In genomic region chr2:15969214-15969613, GRCh38 we compare ENCODE assay signal across 16 cellular contexts. TPM values are rescaled to one million over a fixed set of nuclear protein-coding genes. Genes with fewer than 3 reads are reported as not detected.
DNase-seq lines count a peak whose midpoint lies in the region; ATAC-seq and TF ChIP-seq lines count a peak whose summit lies in the region.
"Had no signal": no experiment of that assay in that cellular context is flagged by ENCODE, and none has a peak within 500 bp of the region (broad histone marks: within the 10 kb centered on the region; RNA-seq: fewer than 3 reads in every experiment).

No MANE protein-coding gene starts in this region.

- TF ChIP-seq POLR2A in spleen (IDR thresholded peaks at IDR 0.05) = no peak

- peak overlapping the region; percentile 71 for H3K27ac Mint-ChIP-seq in activated CD4-positive, alpha-beta T cell treated with anti-CD3 and anti-CD28 coated beads for 36 hours
- H3K27ac Mint-ChIP-seq in stimulated activated naive CD8-positive, alpha-beta T cell treated with anti-CD3 and anti-CD28 coated beads, Interleukin-15, Interleukin-2, amounts not matched to agents 100 ng/mL and 50 ng/mL, for 24 hours = peak overlapping the region; percentile 36
- peak overlapping the region; percentile 61 for H3K27ac Mint-ChIP-seq in activated naive CD8-positive, alpha-beta T cell treated with anti-CD3 and anti-CD28 coated beads, Interleukin-2, amount 50 U/mL, for 24 hours

- no peak overlapping the region for H3K4me3 ChIP-seq in spleen
- H3K4me3 ChIP-seq: BLaER1 treated with 17β-estradiol and CSF1 and Interleukin-3, amounts not matched to agents 10 nM and 100 nM; HAP-1 had no signal

- H3K9me3 Mint-ChIP-seq in activated CD4-positive, alpha-beta T cell treated with anti-CD3 and anti-CD28 coated beads for 36 hours (ENCODE audit: low read depth) = no peaks in the 10 kb centered on the region
- H3K9me3 Mint-ChIP-seq in stimulated activated naive CD8-positive, alpha-beta T cell treated with anti-CD3 and anti-CD28 coated beads, Interleukin-15, Interleukin-2, amounts not matched to agents 100 ng/mL and 50 ng/mL, for 24 hours = no peaks in the 10 kb centered on the region
- H3K9me3 Mint-ChIP-seq in activated naive CD8-positive, alpha-beta T cell treated with anti-CD3 and anti-CD28 coated beads, Interleukin-2, amount 50 U/mL, for 24 hours = no peaks in the 10 kb centered on the region
- H3K9me3 Mint-ChIP-seq: CD4-positive, alpha-beta T cell had no signal

- peaks cover 4% of the 10 kb centered on the region for H3K27me3 Mint-ChIP-seq in activated CD4-positive, alpha-beta T cell treated with anti-CD3 and anti-CD28 coated beads for 36 hours
- H3K27me3 Mint-ChIP-seq in stimulated activated naive CD8-positive, alpha-beta T cell treated with anti-CD3 and anti-CD28 coated beads, Interleukin-15, Interleukin-2, amounts not matched to agents 100 ng/mL and 50 ng/mL, for 24 hours = no peaks in the 10 kb centered on the region
- no peaks in the 10 kb centered on the region for H3K27me3 Mint-ChIP-seq in activated naive CD8-positive, alpha-beta T cell treated with anti-CD3 and anti-CD28 coated beads, Interleukin-2, amount 50 U/mL, for 24 hours
- H3K27me3 Mint-ChIP-seq: CD4-positive, alpha-beta T cell had no signal

- no peak for ATAC-seq in activated CD4-positive, alpha-beta T cell treated with anti-CD3 and anti-CD28 coated beads for 36 hours
- no peak for ATAC-seq in stimulated activated naive CD8-positive, alpha-beta T cell treated with anti-CD3 and anti-CD28 coated beads, Interleukin-15, Interleukin-2, amounts not matched to agents 100 U/mL and 50 U/mL, for 24 hours
- no peak for ATAC-seq in activated naive CD8-positive, alpha-beta T cell treated with anti-CD3 and anti-CD28 coated beads, Interleukin-2, amount 50 U/mL, for 24 hours

- TF ChIP-seq CTCF in spleen (IDR thresholded peaks at IDR 0.05 in 8 of 11, conservative IDR thresholded peaks at IDR 0.05 in 3 of 11) = no peak

- CTCF ChIA-PET in activated CD4-positive, alpha-beta T cell treated with anti-CD3 and anti-CD28 coated beads for 36 hours (lab: Charles Lee) = interaction anchor here (1.0 kb wide), 1 partner anchor 282 kb away, joined by 4 read pairs; no protein-coding TSS in a partner anchor

- peaks cover 0 to 14% (median 5%) of the 10 kb centered on the region in 6 donors for H3K4me1 ChIP-seq in spleen

- H3K9me3 ChIP-seq in spleen = no peaks in the 10 kb centered on the region
- H3K9me3 ChIP-seq: BLaER1 treated with 17β-estradiol and CSF1 and Interleukin-3, amounts not matched to agents 10 nM and 100 nM; HAP-1 had no signal

- 81 to 94% (median 87%) methylated on average over 4 of the region's 4 CpGs for WGBS in spleen, 5 donors

- H3K36me3 ChIP-seq in spleen = no peaks in the 10 kb centered on the region
- H3K36me3 ChIP-seq: BLaER1 treated with 17β-estradiol and CSF1 and Interleukin-3, amounts not matched to agents 10 nM and 100 nM; HAP-1 had no signal

- H3K27me3 ChIP-seq in spleen (replicated peaks in 1 of 7) = peaks cover 0 to 13% (median 0%) of the 10 kb centered on the region in 7 donors
- H3K27me3 ChIP-seq: BLaER1 treated with 17β-estradiol and CSF1 and Interleukin-3, amounts not matched to agents 10 nM and 100 nM had no signal

- no peaks in the 10 kb centered on the region for H3K36me3 Mint-ChIP-seq in activated CD4-positive, alpha-beta T cell treated with anti-CD3 and anti-CD28 coated beads for 36 hours (ENCODE audit: low read depth)
- no peaks in the 10 kb centered on the region for H3K36me3 Mint-ChIP-seq in stimulated activated naive CD8-positive, alpha-beta T cell treated with anti-CD3 and anti-CD28 coated beads, Interleukin-15, Interleukin-2, amounts not matched to agents 100 ng/mL and 50 ng/mL, for 24 hours (ENCODE audit: low read depth)
- H3K36me3 Mint-ChIP-seq in activated naive CD8-positive, alpha-beta T cell treated with anti-CD3 and anti-CD28 coated beads, Interleukin-2, amount 50 U/mL, for 24 hours (ENCODE audit: low read depth) = no peaks in the 10 kb centered on the region

- no peak overlapping the region for H3K4me3 Mint-ChIP-seq in activated CD4-positive, alpha-beta T cell treated with anti-CD3 and anti-CD28 coated beads for 36 hours
- H3K4me3 Mint-ChIP-seq in stimulated activated naive CD8-positive, alpha-beta T cell treated with anti-CD3 and anti-CD28 coated beads, Interleukin-15, Interleukin-2, amounts not matched to agents 100 ng/mL and 50 ng/mL, for 24 hours = no peak overlapping the region
- no peak overlapping the region for H3K4me3 Mint-ChIP-seq in activated naive CD8-positive, alpha-beta T cell treated with anti-CD3 and anti-CD28 coated beads, Interleukin-2, amount 50 U/mL, for 24 hours
- H3K4me3 Mint-ChIP-seq: CD4-positive, alpha-beta T cell had no signal

- POLR2A ChIA-PET in activated CD4-positive, alpha-beta T cell treated with anti-CD3 and anti-CD28 coated beads for 36 hours (lab: Charles Lee) = no interaction called here

- no peak for DNase-seq in activated CD4-positive, alpha-beta T cell treated with anti-CD3 and anti-CD28 coated beads for 36 hours
- DNase-seq in activated CD4-positive, alpha-beta T cell treated with anti-CD3 and anti-CD28 coated beads, Interleukin-2, amount 50 U/mL, for 4 hours = no peak
- no peak for DNase-seq in stimulated activated naive CD8-positive, alpha-beta T cell treated with anti-CD3 and anti-CD28 coated beads, Interleukin-15, Interleukin-2, amounts not matched to agents 100 U/mL and 50 U/mL, for 24 hours
- DNase-seq in activated naive CD8-positive, alpha-beta T cell treated with anti-CD3 and anti-CD28 coated beads, Interleukin-2, amount 50 U/mL, for 24 hours = no peak
- DNase-seq in spleen = no peak
- DNase-seq in COR-L47 (lab: John Stamatoyannopoulos, UW) = no peak
- no peak for DNase-seq in ACHN
- DNase-seq: AML-193; CD4-positive, alpha-beta T cell; DND-41; GDM1 had no signal

- H3K4me1 Mint-ChIP-seq in activated CD4-positive, alpha-beta T cell treated with anti-CD3 and anti-CD28 coated beads for 36 hours = peaks cover 71% of the 10 kb centered on the region
- H3K4me1 Mint-ChIP-seq in stimulated activated naive CD8-positive, alpha-beta T cell treated with anti-CD3 and anti-CD28 coated beads, Interleukin-15, Interleukin-2, amounts not matched to agents 100 ng/mL and 50 ng/mL, for 24 hours (ENCODE audit: low read depth) = peaks cover 77% of the 10 kb centered on the region
- peaks cover 76% of the 10 kb centered on the region for H3K4me1 Mint-ChIP-seq in activated naive CD8-positive, alpha-beta T cell treated with anti-CD3 and anti-CD28 coated beads, Interleukin-2, amount 50 U/mL, for 24 hours

- intact Hi-C loops in activated CD4-positive, alpha-beta T cell treated with anti-CD3 and anti-CD28 coated beads for 36 hours (cut with DNase I, micrococcal nuclease) = loop anchor here (2.0 to 10.0 kb wide), 5 partner anchors 26 to 794 kb away; no protein-coding TSS in a partner anchor
- intact Hi-C loops in spleen (cut with DNase I; ENCODE audit: low total_unique reads) = no loop called here

- H3K27ac ChIP-seq in spleen = no peak overlapping the region
- H3K27ac ChIP-seq: 22Rv1; BLaER1 treated with 17β-estradiol and CSF1 and Interleukin-3, amounts not matched to agents 10 nM and 100 nM had no signal

- in situ Hi-C loops in ACHN (cut with HindIII; ENCODE audit: low pct_ligation_motif_present, low pct_unique_long_range_greater_than_20kb, low sequenced_read_pairs) = no loop called here

RNA-seq across cellular contexts. Expression of gene MYCN, which starts 28.9 kb away (rescaled TPM):
- under 1 TPM; 0.18 to 0.28 TPM for total RNA-seq in activated CD4-positive, alpha-beta T cell treated with anti-CD3 and anti-CD28 coated beads for 36 hours
- 1 to 10 TPM in 1 of 7 donors, under 1 TPM in 4, not detected in 2; 0.29 to 1.3 (median 0.58) TPM for total RNA-seq in spleen
- polyA plus RNA-seq in spleen = under 1 TPM; 0.03 to 0.16 (median 0.15) TPM
- total RNA-seq: HT1080 had no signal
